Comparison of ENCODE assay signal across 11 cellular contexts in the genomic region with DNA sequence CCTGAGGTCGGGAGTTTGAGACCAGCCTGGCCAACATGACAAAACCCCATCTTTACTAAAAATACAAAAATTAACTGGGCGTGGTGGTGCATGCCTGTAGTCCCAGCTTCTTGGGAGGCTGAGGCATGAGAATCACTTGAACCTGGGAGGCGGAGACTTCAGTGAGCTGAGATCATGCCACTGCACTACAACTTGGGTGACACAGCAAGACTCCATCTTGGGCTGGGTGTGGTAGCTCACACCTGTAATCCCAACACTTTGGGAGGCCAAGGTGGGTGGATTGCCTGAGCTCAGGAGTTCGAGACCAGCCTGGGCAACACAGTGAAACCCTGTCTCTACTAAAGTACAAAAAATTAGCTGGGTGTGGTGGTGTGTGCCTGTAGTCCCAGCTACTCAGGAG. TPM values are rescaled to one million over a fixed set of nuclear protein-coding genes. Genes with fewer than 3 reads are reported as not detected.
"Had no signal": no experiment of that assay in that cellular context is flagged by ENCODE, and none has a peak within 500 bp of the region (broad histone marks: within the 10 kb centered on the region; RNA-seq: fewer than 3 reads in every experiment).

No MANE protein-coding gene starts in this region.

RNA-seq across cellular contexts. Expression of gene CIDEC, which starts 3.8 kb away (rescaled TPM):
- total RNA-seq: dermis blood vessel endothelial cell, dermis microvascular lymphatic vessel endothelial cell, endodermal cell, endothelial cell of umbilical vein, epithelial cell of proximal tubule, esophagus mucosa, esophagus squamous epithelium, fibroblast of villous mesenchyme, foreskin keratinocyte, frontal cortex, glomerular endothelial cell had no signal
